Comparison of ENCODE assay signal across 13 cellular contexts in genomic region chr1:244150071-244150470, GRCh38.
"Had no signal": no experiment of that assay in that cellular context is flagged by ENCODE, and none has a peak within 500 bp of the region (broad histone marks: within the 10 kb centered on the region; RNA-seq: fewer than 3 reads in every experiment).

No MANE protein-coding gene starts in this region.

- ATAC-seq: left lung had no signal

- H3K4me1 ChIP-seq: left lung, uterus had no signal

- H3K27ac ChIP-seq: left lung, tibial artery had no signal

- H3K36me3 ChIP-seq: left lung, tibial artery, uterus had no signal

- H3K27me3 ChIP-seq: left lung, uterus had no signal

- DNase-seq: activated CD4-positive, alpha-beta T cell treated with anti-CD3 and anti-CD28 coated beads, Interleukin-2, amount 50 U/mL, for 1 hour; activated CD8-positive, alpha-beta memory T cell treated with anti-CD3 and anti-CD28 coated beads for 24 hours; activated naive CD8-positive, alpha-beta T cell treated with anti-CD3 and anti-CD28 coated beads for 36 hours; cerebellar nuclear complex; effector memory CD4-positive, alpha-beta T cell; hippocampal formation; kidney; left lung; mammary epithelial cell; naive B cell; retina; tibial artery; uterus had no signal

- H3K4me3 ChIP-seq: left lung, tibial artery, uterus had no signal

- H3K9me3 ChIP-seq: left lung, tibial artery, uterus had no signal
